ENCODE assay signal across 9 cellular contexts in the genomic region with DNA sequence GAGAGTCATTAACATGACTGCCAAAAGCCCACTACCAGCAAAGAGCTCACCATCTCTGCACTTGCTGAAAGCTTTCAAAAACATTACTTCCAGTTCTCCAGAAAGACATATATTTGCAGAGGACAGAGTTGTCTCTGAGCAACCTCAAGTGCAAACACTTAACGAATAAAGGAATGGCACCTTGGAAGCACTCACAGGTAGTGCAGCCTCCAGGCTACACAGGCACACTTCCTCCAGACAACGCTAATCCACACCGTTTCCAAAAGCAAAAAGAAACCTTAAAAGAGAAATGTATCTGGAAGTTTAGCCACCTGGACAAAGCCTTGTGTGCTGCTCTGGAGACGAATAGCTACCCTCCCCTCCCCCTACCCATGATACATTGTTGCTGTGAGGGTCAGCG. TPM values are rescaled to one million over a fixed set of nuclear protein-coding genes. Genes with fewer than 3 reads are reported as not detected.
"Had no signal": no experiment of that assay in that cellular context is flagged by ENCODE, and none has a peak within 500 bp of the region (broad histone marks: within the 10 kb centered on the region; RNA-seq: fewer than 3 reads in every experiment).

No MANE protein-coding gene starts in this region.

RNA-seq across cellular contexts. Expression of a gene that starts 53.1 kb away (rescaled TPM):
- total RNA-seq: suprapubic skin, temporal lobe, thoracic aorta, thyroid gland, transverse colon, ureter, urinary bladder, uterus, vagina had no signal
